ENCODE assay signal across 19 cellular contexts in the genomic region with DNA sequence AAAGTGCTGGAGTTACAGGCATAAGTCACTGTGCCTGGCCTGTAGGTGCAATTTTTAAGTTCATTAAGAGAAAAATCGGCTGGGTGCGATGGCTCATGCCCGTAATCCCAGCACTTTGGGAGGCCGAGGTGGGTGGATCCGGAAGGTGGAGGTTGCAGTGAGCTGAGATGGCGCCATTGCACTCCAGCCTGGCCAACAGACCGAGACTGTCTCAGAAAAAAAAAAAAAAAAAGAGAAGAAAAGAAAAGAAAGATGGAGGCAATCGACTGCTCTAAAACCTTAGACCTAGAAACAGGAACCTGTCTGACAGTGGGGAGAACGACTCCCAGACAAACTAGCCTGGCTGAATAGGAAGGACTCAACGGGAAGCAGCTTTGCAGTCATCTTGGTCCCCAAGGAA. TPM values are rescaled to one million over a fixed set of nuclear protein-coding genes. Genes with fewer than 3 reads are reported as not detected.
DNase-seq lines count a peak whose midpoint lies in the region; ATAC-seq, FAIRE-seq and TF ChIP-seq lines count a peak whose summit lies in the region.
"Had no signal": no experiment of that assay in that cellular context is flagged by ENCODE, and none has a peak within 500 bp of the region (broad histone marks: within the 10 kb centered on the region; RNA-seq: fewer than 3 reads in every experiment).

No MANE protein-coding gene starts in this region.

- no peak overlapping the region for H3K4me3 Mint-ChIP-seq in astrocyte (ENCODE audit: unreplicated experiment)
- H3K4me3 Mint-ChIP-seq: GM23338 had no signal

- H2AFZ ChIP-seq in astrocyte (ENCODE audit: low read depth, low read length) (no peak overlapping the region), hepatocyte (no peak overlapping the region)
- H2AFZ ChIP-seq: GM23338 had no signal

- intact Hi-C loops in upper lobe of right lung (cut with DNase I), result no loop called here

- no peaks in the 10 kb centered on the region for H3K9me2 ChIP-seq in hepatocyte (replicated peaks; ENCODE audit: insufficient read depth)

- WGBS in hepatocyte (ENCODE audit: low lambda C conversion rate, missing lambda C conversion rate), result 88% methylated on average over 10 of the region's 10 CpGs

- TF ChIP-seq CTCF in astrocyte (IDR thresholded peaks at IDR 0.05; ENCODE audit: insufficient read depth, low read depth, low read length) (no peak), upper lobe of right lung (IDR thresholded peaks at IDR 0.05) (no peak), hepatocyte (IDR thresholded peaks at IDR 0.05; ENCODE audit: poor library complexity) (no peak)

- H3K4me3 ChIP-seq in astrocyte (ENCODE audit: insufficient read depth, low read depth, low read length), result no peak overlapping the region
- no peak overlapping the region for H3K4me3 ChIP-seq in upper lobe of right lung
- no peak overlapping the region for H3K4me3 ChIP-seq in hepatocyte
- H3K4me3 ChIP-seq: GM23338, SJCRH30 had no signal

- H3K4me1 ChIP-seq in astrocyte (ENCODE audit: insufficient read depth, low read length) (peaks cover 2% of the 10 kb centered on the region), upper lobe of right lung (no peaks in the 10 kb centered on the region), hepatocyte (ENCODE audit: insufficient read depth) (no peaks in the 10 kb centered on the region)
- H3K4me1 ChIP-seq: BE2C, SJCRH30 had no signal

- H3K79me2 ChIP-seq in astrocyte (ENCODE audit: insufficient read depth, low read length) (peaks cover 89% of the 10 kb centered on the region), hepatocyte (peaks cover 34% of the 10 kb centered on the region)

- ATAC-seq in upper lobe of right lung (no peak), HG02610 (IDR thresholded peaks at IDR 0.05; ENCODE audit: unreplicated experiment) (no peak)
- ATAC-seq: GM23338, HCT116, Panc1 had no signal

- H4K20me1 ChIP-seq in astrocyte (ENCODE audit: insufficient read depth, low read length) (peaks cover 76% of the 10 kb centered on the region), hepatocyte (ENCODE audit: insufficient read depth, poor library complexity, severe bottlenecking) (peaks cover 11% of the 10 kb centered on the region)

- H3K9me3 ChIP-seq in astrocyte (ENCODE audit: insufficient read depth, low read depth, low read length) (no peaks in the 10 kb centered on the region), upper lobe of right lung (no peaks in the 10 kb centered on the region), hepatocyte (ENCODE audit: low read depth) (no peaks in the 10 kb centered on the region)
- H3K9me3 ChIP-seq: BE2C, SJCRH30 had no signal

- peak overlapping the region; percentile 14 for H3K27ac Mint-ChIP-seq in astrocyte (ENCODE audit: unreplicated experiment)
- H3K27ac Mint-ChIP-seq: GM23338 had no signal

- peaks cover 4% of the 10 kb centered on the region for H3K4me1 Mint-ChIP-seq in astrocyte (ENCODE audit: low read depth, unreplicated experiment)

- peaks cover 11% of the 10 kb centered on the region for H3K36me3 Mint-ChIP-seq in astrocyte (ENCODE audit: low read depth, unreplicated experiment)

- no peaks in the 10 kb centered on the region for H3K27me3 Mint-ChIP-seq in astrocyte (ENCODE audit: low read depth, unreplicated experiment)

- no peak for FAIRE-seq in astrocyte (lab: Jason Lieb, UNC)
- FAIRE-seq: A204.1 had no signal

- H3K36me3 ChIP-seq in astrocyte (ENCODE audit: insufficient read depth, low read length) (peaks cover 8% of the 10 kb centered on the region), upper lobe of right lung (no peaks in the 10 kb centered on the region), hepatocyte (replicated peaks; ENCODE audit: insufficient read depth, low read depth) (no peaks in the 10 kb centered on the region)
- H3K36me3 ChIP-seq: BE2C, SJCRH30 had no signal

- H3K9me3 Mint-ChIP-seq in astrocyte (ENCODE audit: unreplicated experiment), result no peaks in the 10 kb centered on the region
- H3K9me3 Mint-ChIP-seq: GM23338 had no signal

- no peak overlapping the region for H3K4me2 ChIP-seq in astrocyte (ENCODE audit: low read length)
- H3K4me2 ChIP-seq in hepatocyte, result no peak overlapping the region
- H3K4me2 ChIP-seq: GM23338 had no signal

- H3K27me3 ChIP-seq in astrocyte (ENCODE audit: insufficient read depth, low read length), result no peaks in the 10 kb centered on the region
- H3K27me3 ChIP-seq in upper lobe of right lung, result no peaks in the 10 kb centered on the region
- no peaks in the 10 kb centered on the region for H3K27me3 ChIP-seq in hepatocyte
- H3K27me3 ChIP-seq: BE2C, SJCRH30 had no signal

- H3K9ac ChIP-seq in astrocyte (ENCODE audit: low read length), result no peak overlapping the region

- H3K27ac ChIP-seq in astrocyte (ENCODE audit: low read depth, low read length) (no peak overlapping the region), upper lobe of right lung (no peak overlapping the region), hepatocyte (no peak overlapping the region)
- H3K27ac ChIP-seq: SJCRH30 had no signal

- peak; percentile 16 for DNase-seq in activated effector memory CD4-positive, alpha-beta T cell treated with anti-CD3 and anti-CD28 coated beads, Interleukin-2, amount 50 U/mL, for 16 hours
- DNase-seq in activated effector memory CD4-positive, alpha-beta T cell treated with Interleukin-2 at 50 U/mL for 16 hours, result no peak
- DNase-seq in MV-4-11 (lab: John Stamatoyannopoulos, UW) (peak; percentile 77), astrocyte (ENCODE audit: low read depth) (no peak), upper lobe of right lung (peak; percentile 15), hepatocyte (ENCODE audit: low spot score) (no peak), T-helper 2 cell (no peak)
- DNase-seq: BE2C, DMS79, NCI-H1694, NCI-H446, NCI-H526, SJCRH30, T-helper 1 cell had no signal

RNA-seq across cellular contexts. Expression of a gene that starts 13.6 kb away (rescaled TPM):
- total RNA-seq in astrocyte (361 and 588 TPM in 2 replicates), upper lobe of right lung (127 TPM), hepatocyte (58.4 and 104 TPM in 2 replicates)
- 121 and 123 TPM in 2 replicates for polyA plus RNA-seq in hepatocyte

Comparison
In these comparisons a context has a peak if more than half of its experiments do, and no peak if none do; other contexts are left out.
1. DNase-seq: peak in activated effector memory CD4-positive, alpha-beta T cell treated with anti-CD3 and anti-CD28 coated beads, Interleukin-2, amount 50 U/mL, for 16 hours (single experiment), MV-4-11 (single experiment) and upper lobe of right lung (single experiment); none in activated effector memory CD4-positive, alpha-beta T cell treated with Interleukin-2 at 50 U/mL for 16 hours (single experiment), astrocyte (single experiment), hepatocyte (single experiment) and T-helper 2 cell (0 of 5).